Comparison of ENCODE assay signal across 14 cellular contexts in the genomic region with DNA sequence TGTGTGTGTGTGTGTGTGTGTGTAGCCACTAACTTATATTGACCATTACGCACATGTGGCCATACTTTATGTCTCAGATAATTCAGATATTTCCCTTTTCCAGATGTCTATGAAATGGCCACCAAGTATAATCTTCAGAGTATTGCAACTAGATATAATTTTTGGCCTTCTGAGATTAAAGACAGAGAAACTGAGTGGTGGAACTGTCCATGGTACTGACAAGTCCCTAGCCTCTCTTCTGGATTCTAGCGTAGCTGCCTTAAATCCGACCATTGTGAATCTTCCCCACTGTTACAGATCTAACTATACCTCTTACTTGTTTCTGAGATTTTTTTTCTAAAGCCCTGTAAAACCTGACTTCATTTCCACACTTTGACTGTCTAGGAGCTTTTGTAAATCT.
A peak's percentile ranks its signal among the peaks of the same experiment; 100 is the strongest.
DNase-seq lines count a peak whose midpoint lies in the region; ATAC-seq, FAIRE-seq and TF ChIP-seq lines count a peak whose summit lies in the region.
"Had no signal": no experiment of that assay in that cellular context is flagged by ENCODE, and none has a peak within 500 bp of the region (broad histone marks: within the 10 kb centered on the region; RNA-seq: fewer than 3 reads in every experiment).

No MANE protein-coding gene starts in this region.

- TF ChIP-seq RAD21 in GM12878 (IDR thresholded peaks at IDR 0.05; ENCODE audit: insufficient read depth, low read depth, low read length) = no peak

- no peaks in the 10 kb centered on the region for H3K36me3 Mint-ChIP-seq in activated T-helper 2 cell treated with anti-CD3 and anti-CD28 coated beads, Interferon-gamma antibody, Interleukin-2, Interleukin-4, amounts not matched to agents 10 μg/mL and 5 μg/mL and 100 μg/mL, durations not matched to agents 14 hours and 24 hours and 36 hours (ENCODE audit: low read depth)

- no peak for ATAC-seq in DND-41 (ENCODE audit: insufficient read depth, low read depth)
- ATAC-seq in GM12878 = no peak
- ATAC-seq in HG02642 (IDR thresholded peaks at IDR 0.05; ENCODE audit: poor library complexity, unreplicated experiment) = no peak
- ATAC-seq in heart left ventricle = no peak
- ATAC-seq: left colon had no signal

- in situ Hi-C loops in GM12878 (cut with MboI) = no loop called here

- H3K9me3 Mint-ChIP-seq in activated T-helper 2 cell treated with anti-CD3 and anti-CD28 coated beads, Interferon-gamma antibody, Interleukin-2, Interleukin-4, amounts not matched to agents 10 μg/mL and 5 μg/mL and 100 μg/mL, durations not matched to agents 14 hours and 24 hours and 36 hours = no peaks in the 10 kb centered on the region
- H3K9me3 Mint-ChIP-seq: HFFc6 had no signal

- H4K20me1 ChIP-seq in DND-41 (ENCODE audit: insufficient read depth, low read length) = no peaks in the 10 kb centered on the region
- no peaks in the 10 kb centered on the region for H4K20me1 ChIP-seq in GM12878 (ENCODE audit: control insufficient read depth, insufficient read depth)

- POLR2A ChIA-PET in GM12878 (lab: Charles Lee) = no interaction called here

- DNase-seq in DND-41 (peak; percentile 13), Kasumi-1 (lab: John Stamatoyannopoulos, UW) (peak; percentile 3 to 11), GM12878 (ENCODE audit: low read depth, low spot score) (no peak), iris pigment epithelial cell (ENCODE audit: low read depth) (peak; percentile 39), NCI-H524 (lab: John Stamatoyannopoulos, UW) (no peak), heart left ventricle (no peak)
- no peak for DNase-seq in activated T-helper 2 cell treated with anti-CD3 and anti-CD28 coated beads, Interferon-gamma antibody, Interleukin-2, Interleukin-4, amounts not matched to agents 10 μg/mL and 5 μg/mL and 100 μg/mL, durations not matched to agents 14 hours and 24 hours and 36 hours (ENCODE audit: low spot score)
- DNase-seq: activated T-cell treated with anti-CD3 and anti-CD28 coated beads, Interleukin-2, amount 50 U/mL, for 48 hours; HFFc6; left colon; NCI-H446 had no signal

- H3K79me2 ChIP-seq in DND-41 (ENCODE audit: insufficient read depth, low read length) (no peaks in the 10 kb centered on the region), GM12878 (ENCODE audit: control insufficient read depth, insufficient read depth, low read length) (no peaks in the 10 kb centered on the region)

- H3K4me2 ChIP-seq in DND-41 (ENCODE audit: insufficient read depth, low read length) = no peak overlapping the region
- no peak overlapping the region for H3K4me2 ChIP-seq in GM12878 (ENCODE audit: control insufficient read depth, insufficient read depth)

- H3K36me3 ChIP-seq in DND-41 (ENCODE audit: insufficient read depth, low read length) (no peaks in the 10 kb centered on the region), GM12878 (ENCODE audit: control insufficient read depth in 2 of 2, insufficient read depth in 2 of 2, low read length in 1 of 2) (no peaks in the 10 kb centered on the region), heart left ventricle (no peaks in the 10 kb centered on the region)
- H3K36me3 ChIP-seq: vagina had no signal

- no peaks in the 10 kb centered on the region for H3K9me3 ChIP-seq in DND-41 (ENCODE audit: insufficient read depth, low read length, severe bottlenecking)
- no peaks in the 10 kb centered on the region for H3K9me3 ChIP-seq in GM12878 (replicated peaks; ENCODE audit: control insufficient read depth, insufficient read depth, low read length)
- no peaks in the 10 kb centered on the region for H3K9me3 ChIP-seq in heart left ventricle
- H3K9me3 ChIP-seq: vagina had no signal

- H3K27me3 Mint-ChIP-seq in activated T-helper 2 cell treated with anti-CD3 and anti-CD28 coated beads, Interferon-gamma antibody, Interleukin-2, Interleukin-4, amounts not matched to agents 10 μg/mL and 5 μg/mL and 100 μg/mL, durations not matched to agents 14 hours and 24 hours and 36 hours (ENCODE audit: low read depth) = no peaks in the 10 kb centered on the region

- intact Hi-C loops in GM12878 (cut with micrococcal nuclease; ENCODE audit: unreplicated experiment) = no loop called here
- intact Hi-C loops in activated T-helper 2 cell treated with anti-CD3 and anti-CD28 coated beads, Interferon-gamma antibody, Interleukin-2, Interleukin-4, amounts not matched to agents 10 μg/mL and 5 μg/mL and 100 μg/mL, durations not matched to agents 14 hours and 24 hours and 36 hours (cut with micrococcal nuclease) = no loop called here
- intact Hi-C loops in heart left ventricle (cut with DNase I) = no loop called here

- H3K27ac Mint-ChIP-seq in activated T-helper 2 cell treated with anti-CD3 and anti-CD28 coated beads, Interferon-gamma antibody, Interleukin-2, Interleukin-4, amounts not matched to agents 10 μg/mL and 5 μg/mL and 100 μg/mL, durations not matched to agents 14 hours and 24 hours and 36 hours = no peak overlapping the region
- H3K27ac Mint-ChIP-seq: HFFc6 had no signal

- H3K4me3 Mint-ChIP-seq in activated T-helper 2 cell treated with anti-CD3 and anti-CD28 coated beads, Interferon-gamma antibody, Interleukin-2, Interleukin-4, amounts not matched to agents 10 μg/mL and 5 μg/mL and 100 μg/mL, durations not matched to agents 14 hours and 24 hours and 36 hours (ENCODE audit: low read depth) = no peak overlapping the region
- H3K4me3 Mint-ChIP-seq: HFFc6 had no signal

- no peaks in the 10 kb centered on the region for H3K4me1 Mint-ChIP-seq in activated T-helper 2 cell treated with anti-CD3 and anti-CD28 coated beads, Interferon-gamma antibody, Interleukin-2, Interleukin-4, amounts not matched to agents 10 μg/mL and 5 μg/mL and 100 μg/mL, durations not matched to agents 14 hours and 24 hours and 36 hours (ENCODE audit: low read depth)

- no peak overlapping the region for H3K27ac ChIP-seq in DND-41 (ENCODE audit: low read length)
- no peak overlapping the region for H3K27ac ChIP-seq in GM12878 (ENCODE audit: control insufficient read depth, insufficient read depth)
- H3K27ac ChIP-seq in heart left ventricle = no peak overlapping the region
- H3K27ac ChIP-seq: coronary artery, vagina had no signal

- WGBS in GM12878 (ENCODE audit: insufficient coverage, insufficient replicate concordance, low lambda C conversion rate, missing lambda C conversion rate) = 44% methylated on average over 3 of the region's 3 CpGs
- WGBS in heart left ventricle, 4 donors = 45 to 58% (median 53%) methylated on average over 3 of the region's 3 CpGs

- H2AFZ ChIP-seq in DND-41 (ENCODE audit: low read depth, low read length) (no peak overlapping the region), GM12878 (ENCODE audit: control insufficient read depth, low read depth, low read length) (no peak overlapping the region)

- SMC1A ChIA-PET in GM12878 (lab: Charles Lee; ENCODE audit: uncharacterized antibody, unreplicated experiment) = interaction anchor here (1.2 to 1.7 kb wide), 2 partner anchors 11 to 275 kb away, joined by 4 to 5 read pairs; no protein-coding TSS in a partner anchor

- H3K27me3 ChIP-seq in DND-41 (ENCODE audit: insufficient read depth, low read length, poor library complexity) = no peaks in the 10 kb centered on the region
- H3K27me3 ChIP-seq in GM12878 (replicated peaks in 1 of 2; ENCODE audit: control insufficient read depth in 2 of 2, insufficient read depth in 2 of 2, low read length in 1 of 2) = no peaks in the 10 kb centered on the region
- H3K27me3 ChIP-seq in heart left ventricle = no peaks in the 10 kb centered on the region
- H3K27me3 ChIP-seq: vagina had no signal

- CTCF ChIA-PET in GM12878 (lab: Yijun Ruan, JAX) = no interaction called here

- TF ChIP-seq POLR2A in GM12878 (IDR thresholded peaks at IDR 0.05; ENCODE audit: low read depth, low read length) (no peak), heart left ventricle (IDR thresholded peaks at IDR 0.05) (no peak)

- FAIRE-seq in GM12878 (lab: Jason Lieb, UNC) = no peak

- H3K4me3 ChIP-seq in DND-41 (ENCODE audit: low read depth in 1 of 2, low read length in 2 of 2) (no peak overlapping the region), GM12878 (no peak overlapping the region), heart left ventricle (no peak overlapping the region)
- H3K4me3 ChIP-seq: coronary artery, vagina had no signal

- H3K4me1 ChIP-seq in DND-41 (ENCODE audit: insufficient read depth, low read length) (no peaks in the 10 kb centered on the region), GM12878 (ENCODE audit: control insufficient read depth, insufficient read depth, low read length) (no peaks in the 10 kb centered on the region), heart left ventricle (no peaks in the 10 kb centered on the region)
- H3K4me1 ChIP-seq: vagina had no signal

- H3K9ac ChIP-seq in DND-41 (ENCODE audit: low read depth, low read length) (no peak overlapping the region), GM12878 (ENCODE audit: control insufficient read depth, insufficient read depth, low read length) (no peak overlapping the region)

- no peak for TF ChIP-seq EP300 in GM12878 (IDR thresholded peaks at IDR 0.05; ENCODE audit: borderline replicate concordance in 1 of 2, control insufficient read depth in 1 of 2, low read depth in 2 of 2, low read length in 2 of 2)

- RAD21 ChIA-PET in GM12878 (lab: Charles Lee; ENCODE audit: unreplicated experiment) = no interaction called here

- no TSS peak for BruUV-seq in GM12878 (replicated peaks; lab: Mats Ljungman, UMichigan)

- TF ChIP-seq CTCF in DND-41 (IDR thresholded peaks at IDR 0.05; ENCODE audit: borderline replicate concordance, extremely low read depth, low read length, poor library complexity, severe bottlenecking) (no peak), GM12878 (IDR thresholded peaks at IDR 0.05 in 2 of 3, conservative IDR thresholded peaks at IDR 0.05 in 1 of 3; ENCODE audit: control insufficient read depth in 2 of 3, extremely low read depth in 1 of 3, insufficient read depth in 1 of 3, low read depth in 3 of 3, low read length in 3 of 3) (no peak), heart left ventricle (IDR thresholded peaks at IDR 0.05) (no peak)

TF ChIP-seq in GM12878, 131 proteins besides CTCF, POLR2A, EP300 and RAD21 (continues in another document):
- TF ChIP-seq ZBED1 (IDR thresholded peaks at IDR 0.05; ENCODE audit: borderline replicate concordance) = no peak

Comparison
In these comparisons a context has a peak if more than half of its experiments do, and no peak if none do; other contexts are left out.
1. DNase-seq: peak in DND-41 (single experiment), Kasumi-1 (2 of 2) and iris pigment epithelial cell (single experiment); none in GM12878 (single experiment), NCI-H524 (0 of 2), activated T-helper 2 cell treated with anti-CD3 and anti-CD28 coated beads, Interferon-gamma antibody, Interleukin-2, Interleukin-4, amounts not matched to agents 10 μg/mL and 5 μg/mL and 100 μg/mL, durations not matched to agents 14 hours and 24 hours and 36 hours (single experiment) and heart left ventricle (0 of 5).